1 cellular context compared by ENCODE assay signal in genomic region chr1:156096640-156097391, GRCh38.
TF ChIP-seq lines count a peak whose summit lies in the region.

No MANE protein-coding gene starts in this region.

TF ChIP-seq in K562, 482 proteins besides CTCF, POLR2A, EP300 and RAD21 (continues in another document):
- no peak for TF ChIP-seq CBFA2T3 (IDR thresholded peaks at IDR 0.05)
- no peak for TF ChIP-seq C11orf30 (IDR thresholded peaks at IDR 0.05; ENCODE audit: low read depth)
- no peak for TF ChIP-seq TRIM28 (IDR thresholded peaks at IDR 0.05)
- TF ChIP-seq CTBP1 (IDR thresholded peaks at IDR 0.05; ENCODE audit: borderline replicate concordance), result peak; percentile 72
- peak; percentile 48; the same call in 1 of the 2 replicates for TF ChIP-seq FOSL1 (tag; conservative IDR thresholded peaks at IDR 0.05)
- TF ChIP-seq ZMIZ1 (IDR thresholded peaks at IDR 0.05; ENCODE audit: low read depth in 2 of 2, low read length in 2 of 2), result 0 out of 4 replicates have a peak, but pooled peaks of 1 of the 2 experiments have one; percentile 41
- TF ChIP-seq YY1 (IDR thresholded peaks at IDR 0.05; ENCODE audit: borderline replicate concordance in 1 of 3, control insufficient read depth in 1 of 3, extremely low read depth in 1 of 3, insufficient read depth in 3 of 3, insufficient read length in 1 of 3, insufficient replicate concordance in 2 of 3, low read depth in 1 of 3, low read length in 2 of 3), result peak in 1 of 3 experiments; percentile 14
- TF ChIP-seq ZNF436 (CRISPR knock-in tag; IDR thresholded peaks at IDR 0.05), result no peak
- no peak for TF ChIP-seq SRSF7 (optimal IDR thresholded peaks at IDR 0.05; ENCODE audit: low read depth, low read length)
- no peak for TF ChIP-seq MTA3 (IDR thresholded peaks at IDR 0.05; ENCODE audit: borderline replicate concordance)
- TF ChIP-seq CXXC5 (CRISPR knock-in tag; IDR thresholded peaks at IDR 0.05), result peak; percentile 34; the same call in 1 of the 2 replicates
- peak; percentile 93 for TF ChIP-seq KLF6 (CRISPR knock-in tag; IDR thresholded peaks at IDR 0.05; ENCODE audit: borderline replicate concordance)
- 0 out of 2 replicates have a peak, but pooled peaks have one; percentile 11 for TF ChIP-seq CREM (IDR thresholded peaks at IDR 0.05; ENCODE audit: low read depth)
- no peak for TF ChIP-seq CHD2 (IDR thresholded peaks at IDR 0.05; ENCODE audit: low read depth, low read length)
- TF ChIP-seq NCOR1 (IDR thresholded peaks at IDR 0.05), result no peak
- peak; percentile 28; the same call in 1 of the 2 replicates for TF ChIP-seq ZBTB17 (CRISPR knock-in tag; IDR thresholded peaks at IDR 0.05)
- TF ChIP-seq REST (CRISPR knock-in tag; IDR thresholded peaks at IDR 0.05; ENCODE audit: low read depth), result no peak
- peak; percentile 37; the same call in 1 of the 2 replicates for TF ChIP-seq NFIC (IDR thresholded peaks at IDR 0.05)
- TF ChIP-seq NONO (IDR thresholded peaks at IDR 0.05; ENCODE audit: low read depth in 2 of 2, low read length in 1 of 2), result 0 out of 4 replicates have a peak, but pooled peaks of 1 of the 2 experiments have one; percentile 13
- no peak for TF ChIP-seq ZFP1 (CRISPR knock-in tag; IDR thresholded peaks at IDR 0.05)
- TF ChIP-seq STAG1 (CRISPR knock-in tag; IDR thresholded peaks at IDR 0.05; ENCODE audit: borderline replicate concordance), result peak; percentile 73; the same call in 1 of the 2 replicates
- no peak for TF ChIP-seq NFIX (CRISPR knock-in tag; IDR thresholded peaks at IDR 0.05; ENCODE audit: low read depth)
- TF ChIP-seq ZNF79 (CRISPR knock-in tag; IDR thresholded peaks at IDR 0.05; ENCODE audit: low read depth), result no peak
- TF ChIP-seq ZNF217 (CRISPR knock-in tag; IDR thresholded peaks at IDR 0.05), result no peak
- 0 out of 2 replicates have a peak, but pooled peaks have one; percentile 45 for TF ChIP-seq SMAD4 (CRISPR knock-in tag; conservative IDR thresholded peaks at IDR 0.05)
- TF ChIP-seq PKNOX1 (IDR thresholded peaks at IDR 0.05), result peak; percentile 74; the same call in 1 of the 2 replicates
- peak; percentile 78; the same call in 1 of the 2 replicates for TF ChIP-seq XRCC5 (IDR thresholded peaks at IDR 0.05; ENCODE audit: low read depth, low read length)
- TF ChIP-seq ZNF316 (IDR thresholded peaks at IDR 0.05), result no peak
- 0 out of 2 replicates have a peak, but pooled peaks have one; percentile 15 for TF ChIP-seq ARID4B (CRISPR knock-in tag; IDR thresholded peaks at IDR 0.05)
- peak; percentile 32; the same call in 1 of the 2 replicates for TF ChIP-seq ATF7 (IDR thresholded peaks at IDR 0.05)
- TF ChIP-seq ZNF449 (CRISPR knock-in tag; IDR thresholded peaks at IDR 0.05), result no peak
- TF ChIP-seq BHLHE40 (IDR thresholded peaks at IDR 0.05; ENCODE audit: low read length), result peak; percentile 50
- no peak; the same call in 1 of the 2 replicates for TF ChIP-seq ZBTB33 (CRISPR knock-in tag; IDR thresholded peaks at IDR 0.05)
- TF ChIP-seq PML (IDR thresholded peaks at IDR 0.05; ENCODE audit: low read length), result no peak
- peak; percentile 51; the same call in 1 of the 2 replicates for TF ChIP-seq VEZF1 (CRISPR knock-in tag; IDR thresholded peaks at IDR 0.05)
- TF ChIP-seq CC2D1A (IDR thresholded peaks at IDR 0.05), result peak; percentile 89
- peak in 1 of 2 experiments; percentile 37; a peak in 1 of 4 replicates for TF ChIP-seq RCOR1 (IDR thresholded peaks at IDR 0.05; ENCODE audit: borderline replicate concordance in 1 of 2, low read depth in 2 of 2, low read length in 2 of 2)
- no peak for TF ChIP-seq STAT6 (CRISPR knock-in tag; IDR thresholded peaks at IDR 0.05)
- TF ChIP-seq JUND (IDR thresholded peaks at IDR 0.05; ENCODE audit: borderline replicate concordance, low read depth, low read length), result peak; percentile 68; the same call in 1 of the 2 replicates
- TF ChIP-seq JUND (tag; IDR thresholded peaks at IDR 0.05; ENCODE audit: borderline replicate concordance, low read depth, low read length), result peak; percentile 28; the same call in 1 of the 3 replicates
- no peak for TF ChIP-seq SNIP1 (IDR thresholded peaks at IDR 0.05; ENCODE audit: low read depth)
